In genomic region chr5:34854459-34855174, GRCh38 we compare ENCODE assay signal across 9 cellular contexts. TPM values are rescaled to one million over a fixed set of nuclear protein-coding genes. Genes with fewer than 3 reads are reported as not detected.
DNase-seq lines count a peak whose midpoint lies in the region; ATAC-seq and TF ChIP-seq lines count a peak whose summit lies in the region.
"Had no signal": no experiment of that assay in that cellular context is flagged by ENCODE, and none has a peak within 500 bp of the region (broad histone marks: within the 10 kb centered on the region; RNA-seq: fewer than 3 reads in every experiment).

No MANE protein-coding gene starts in this region.

- H3K4me1 Mint-ChIP-seq in activated T-helper 17 cell treated with anti-CD3 and anti-CD28 coated beads, Interleukin-2, amount 50 U/mL, for 72 hours: no peaks in the 10 kb centered on the region
- no peaks in the 10 kb centered on the region for H3K4me1 Mint-ChIP-seq in Calu3 (ENCODE audit: low read depth, unreplicated experiment)

- H3K27me3 Mint-ChIP-seq in activated T-helper 17 cell treated with anti-CD3 and anti-CD28 coated beads, Interleukin-2, amount 50 U/mL, for 72 hours: no peaks in the 10 kb centered on the region
- H3K27me3 Mint-ChIP-seq in Calu3 (ENCODE audit: unreplicated experiment): no peaks in the 10 kb centered on the region

- ATAC-seq in GM21825 (IDR thresholded peaks at IDR 0.05; ENCODE audit: unreplicated experiment): peak; percentile 95
- ATAC-seq in activated T-helper 17 cell treated with anti-CD3 and anti-CD28 coated beads, Interleukin-2, amount 50 U/mL, for 72 hours (replicated peaks): peak; percentile 16
- ATAC-seq: Panc1 had no signal

- TF ChIP-seq CTCF in GM13976 (IDR thresholded peaks at IDR 0.05; ENCODE audit: borderline replicate concordance, control extremely low read depth, extremely low read depth, insufficient read depth, missing control alignments) (no peak), Calu3 (IDR thresholded peaks at IDR 0.05; ENCODE audit: unreplicated experiment) (no peak)

- CTCF ChIA-PET in Calu3 (lab: Charles Lee): no interaction called here

- in situ Hi-C loops in GM13976 (cut with MboI; ENCODE audit: low sequenced_read_pairs, unreplicated experiment) (no loop called here), KBM-7 (cut with MboI; ENCODE audit: low pct_unique_long_range_greater_than_20kb, low sequenced_read_pairs) (no loop called here)

- intact Hi-C loops in Calu3 (cut with micrococcal nuclease; ENCODE audit: unreplicated experiment): no loop called here

- no peaks in the 10 kb centered on the region for H3K36me3 Mint-ChIP-seq in activated T-helper 17 cell treated with anti-CD3 and anti-CD28 coated beads, Interleukin-2, amount 50 U/mL, for 72 hours (ENCODE audit: low read depth)
- H3K36me3 Mint-ChIP-seq in Calu3 (ENCODE audit: insufficient read depth, unreplicated experiment): no peaks in the 10 kb centered on the region

- no TSS peak for BruUV-seq in Calu3 (replicated peaks; lab: Mats Ljungman, UMichigan)

- peak; percentile 61 for DNase-seq in GM13976 (ENCODE audit: low spot score)
- DNase-seq in KBM-7: peak; percentile 84
- no peak for DNase-seq in Ammon's horn (ENCODE audit: low spot score)
- DNase-seq in DMS 273 (lab: John Stamatoyannopoulos, UW; ENCODE audit: unreplicated experiment): no peak
- no peak for DNase-seq in dedifferentiated amniotic fluid mesenchymal stem cell (ENCODE audit: extremely low spot score)
- DNase-seq in Calu3: no peak

- H3K27ac Mint-ChIP-seq in activated T-helper 17 cell treated with anti-CD3 and anti-CD28 coated beads, Interleukin-2, amount 50 U/mL, for 72 hours: no peak overlapping the region
- no peak overlapping the region for H3K27ac Mint-ChIP-seq in Calu3 (ENCODE audit: unreplicated experiment)

- no peaks in the 10 kb centered on the region for H3K9me3 Mint-ChIP-seq in activated T-helper 17 cell treated with anti-CD3 and anti-CD28 coated beads, Interleukin-2, amount 50 U/mL, for 72 hours
- H3K9me3 Mint-ChIP-seq in Calu3 (ENCODE audit: low read depth, unreplicated experiment): peaks cover 3% of the 10 kb centered on the region

- H3K4me3 Mint-ChIP-seq in activated T-helper 17 cell treated with anti-CD3 and anti-CD28 coated beads, Interleukin-2, amount 50 U/mL, for 72 hours: no peak overlapping the region
- H3K4me3 Mint-ChIP-seq in Calu3 (ENCODE audit: low read depth, unreplicated experiment): no peak overlapping the region

RNA-seq across cellular contexts. Expression of gene TTC23L, which starts 15.7 kb away (rescaled TPM):
- under 1 TPM in 1 of 2 donors, not detected in 1; 0.08 TPM for total RNA-seq in activated T-helper 17 cell treated with anti-CD3 and anti-CD28 coated beads, Interleukin-2, amount 50 U/mL, for 72 hours
- total RNA-seq in Calu3 (2022): 0.54 and 0.76 TPM in 2 replicates

Comparison
In these comparisons a context has a peak if more than half of its experiments do, and no peak if none do; other contexts are left out.
1. DNase-seq: peak in GM13976 (single experiment) and KBM-7 (single experiment); none in Ammon's horn (single experiment), DMS 273 (single experiment), dedifferentiated amniotic fluid mesenchymal stem cell (single experiment) and Calu3 (single experiment).